ENCODE assay signal across 11 cellular contexts in genomic region chr10:57992321-57993077, GRCh38.
A peak's percentile ranks its signal among the peaks of the same experiment; 100 is the strongest.
DNase-seq lines count a peak whose midpoint lies in the region; ATAC-seq, FAIRE-seq and TF ChIP-seq lines count a peak whose summit lies in the region.
"Had no signal": no experiment of that assay in that cellular context is flagged by ENCODE, and none has a peak within 500 bp of the region (broad histone marks: within the 10 kb centered on the region; RNA-seq: fewer than 3 reads in every experiment).

No MANE protein-coding gene starts in this region.

- no peak for TF ChIP-seq CTCF in MCF 10A (IDR thresholded peaks at IDR 0.05; ENCODE audit: unreplicated experiment)
- no peak for TF ChIP-seq CTCF in breast epithelium (IDR thresholded peaks at IDR 0.05)

- BruUV-seq in MCF 10A (replicated peaks; lab: Mats Ljungman, UMichigan): no TSS peak

- peak overlapping the region; percentile 52 for H3K27ac Mint-ChIP-seq in MCF 10A (ENCODE audit: low read depth, unreplicated experiment)
- H3K27ac Mint-ChIP-seq: activated T-helper 17 cell treated with anti-CD3 and anti-CD28 coated beads, Interleukin-2, amount 50 U/mL, for 72 hours had no signal

- H3K36me3 Mint-ChIP-seq in MCF 10A (ENCODE audit: insufficient read depth, unreplicated experiment): no peaks in the 10 kb centered on the region

- DNase-seq in MCF 10A (ENCODE audit: unreplicated experiment) (peak; percentile 92), breast epithelium (ENCODE audit: low spot score in 2 of 2) (no peak), iPS DF 19.7 (ENCODE audit: low read depth, low spot score) (peak; percentile 3), urothelium cell line (ENCODE audit: low spot score) (peak; percentile 73), GM12891 (ENCODE audit: insufficient read length, low spot score) (no peak), NCI-H345 treated with DMSO at 0.1 percent for 48 hours (lab: John Stamatoyannopoulos, UW; ENCODE audit: unreplicated experiment) (no peak)

- ATAC-seq in SK-N-SH treated with all-trans-retinoic acid at 6 μM for 48 hours: peak; percentile 66
- ATAC-seq in activated CD4-positive, CD25-positive, alpha-beta regulatory T cell treated with anti-CD3 and anti-CD28 coated beads, Interleukin-2, amount 50 U/mL, for 24 hours: no peak
- ATAC-seq: activated T-helper 17 cell treated with anti-CD3 and anti-CD28 coated beads, Interleukin-2, amount 50 U/mL, for 72 hours had no signal

- H3K27me3 ChIP-seq in breast epithelium: no peaks in the 10 kb centered on the region
- H3K27me3 ChIP-seq: vagina had no signal

- no peaks in the 10 kb centered on the region for H3K4me1 ChIP-seq in breast epithelium
- H3K4me1 ChIP-seq: vagina had no signal

- no peak overlapping the region for H3K27ac ChIP-seq in breast epithelium
- H3K27ac ChIP-seq: HL-60, vagina had no signal

- CTCF ChIA-PET in MCF 10A (lab: Yijun Ruan, JAX): interaction anchor here (0.7 to 3.0 kb wide), 12 partner anchors 9 to 276 kb away, joined by 3 to 14 read pairs (median 4); no protein-coding TSS in a partner anchor

- no peak for TF ChIP-seq POLR2A in breast epithelium (IDR thresholded peaks at IDR 0.05)
- no peak for TF ChIP-seq POLR2A in GM12891 (IDR thresholded peaks at IDR 0.05; ENCODE audit: low read depth, low read length)

- H3K9me3 ChIP-seq in breast epithelium: no peaks in the 10 kb centered on the region
- H3K9me3 ChIP-seq: vagina had no signal

- POLR2A ChIA-PET in MCF 10A (lab: Yijun Ruan, JAX): interaction anchor here (0.6 to 1.1 kb wide), 6 partner anchors 8 to 583 kb away, joined by 3 read pairs; no protein-coding TSS in a partner anchor

- no peak overlapping the region for H3K4me3 ChIP-seq in breast epithelium
- H3K4me3 ChIP-seq: vagina had no signal

- no peaks in the 10 kb centered on the region for H3K27me3 Mint-ChIP-seq in MCF 10A (ENCODE audit: insufficient read depth, unreplicated experiment)

- H3K9me3 Mint-ChIP-seq in MCF 10A (ENCODE audit: unreplicated experiment): no peaks in the 10 kb centered on the region
- H3K9me3 Mint-ChIP-seq: activated T-helper 17 cell treated with anti-CD3 and anti-CD28 coated beads, Interleukin-2, amount 50 U/mL, for 72 hours had no signal

- no peaks in the 10 kb centered on the region for H3K36me3 ChIP-seq in breast epithelium
- H3K36me3 ChIP-seq: vagina had no signal

- H3K4me1 Mint-ChIP-seq in MCF 10A (ENCODE audit: insufficient read depth, unreplicated experiment): peaks cover 12% of the 10 kb centered on the region
- H3K4me1 Mint-ChIP-seq: activated T-helper 17 cell treated with anti-CD3 and anti-CD28 coated beads, Interleukin-2, amount 50 U/mL, for 72 hours had no signal

- peak overlapping the region; percentile 55 for H3K4me3 Mint-ChIP-seq in MCF 10A (ENCODE audit: unreplicated experiment)
- H3K4me3 Mint-ChIP-seq: activated T-helper 17 cell treated with anti-CD3 and anti-CD28 coated beads, Interleukin-2, amount 50 U/mL, for 72 hours had no signal

- intact Hi-C loops in MCF 10A (cut with micrococcal nuclease): no loop called here
- intact Hi-C loops in breast epithelium (cut with DNase I; ENCODE audit: low total_unique reads): no loop called here

- FAIRE-seq in urothelium cell line (lab: Jason Lieb, UNC): peak; percentile 44
- FAIRE-seq in GM12891 (lab: Jason Lieb, UNC): no peak

TF ChIP-seq in SK-N-SH treated with all-trans-retinoic acid at 6 μM for 48 hours, 23 proteins besides CTCF, POLR2A, EP300 and RAD21:
- TF ChIP-seq RARB (CRISPR knock-in tag; IDR thresholded peaks at IDR 0.05) (no peak), ISL1 (CRISPR knock-in tag; IDR thresholded peaks at IDR 0.05) (peak; percentile 79), ZC3H10 (CRISPR knock-in tag; IDR thresholded peaks at IDR 0.05) (no peak), ESRRG (CRISPR knock-in tag; IDR thresholded peaks at IDR 0.05) (no peak), SNAI2 (CRISPR knock-in tag; IDR thresholded peaks at IDR 0.05) (no peak)

TF ChIP-seq in GM12891, 5 proteins besides CTCF, POLR2A, EP300 and RAD21:
- no peak for TF ChIP-seq PAX5 (IDR thresholded peaks at IDR 0.05; ENCODE audit: insufficient read depth, low read length, severe bottlenecking)
- no peak for TF ChIP-seq POLR2AphosphoS5 (IDR thresholded peaks at IDR 0.05; ENCODE audit: low read depth, low read length)
- TF ChIP-seq TAF1 (IDR thresholded peaks at IDR 0.05; ENCODE audit: low read depth, low read length): no peak
- TF ChIP-seq SPI1 (IDR thresholded peaks at IDR 0.05; ENCODE audit: low read depth, low read length): no peak
- no peak for TF ChIP-seq POU2F2 (IDR thresholded peaks at IDR 0.05; ENCODE audit: low read depth, low read length)

Comparison
In these comparisons a context has a peak if more than half of its experiments do, and no peak if none do; other contexts are left out.
1. DNase-seq: peak in MCF 10A (single experiment), iPS DF 19.7 (single experiment) and urothelium cell line (single experiment); none in breast epithelium (0 of 2), GM12891 (single experiment) and NCI-H345 treated with DMSO at 0.1 percent for 48 hours (single experiment).